2 cellular contexts compared by ENCODE assay signal in genomic region chr9:136225748-136226679, GRCh38.
TF ChIP-seq lines count a peak whose summit lies in the region.

No MANE protein-coding gene starts in this region.

TF ChIP-seq in GM12891, 5 proteins besides CTCF, POLR2A, EP300 and RAD21:
- TF ChIP-seq POU2F2 (IDR thresholded peaks at IDR 0.05; ENCODE audit: low read depth, low read length) = 0 out of 2 replicates have a peak, but pooled peaks have one; percentile 38
- no peak for TF ChIP-seq PAX5 (IDR thresholded peaks at IDR 0.05; ENCODE audit: insufficient read depth, low read length, severe bottlenecking)
- TF ChIP-seq POLR2AphosphoS5 (IDR thresholded peaks at IDR 0.05; ENCODE audit: low read depth, low read length) = no peak

TF ChIP-seq in endothelial cell of umbilical vein, 7 proteins besides CTCF, POLR2A, EP300 and RAD21:
- TF ChIP-seq MYC (IDR thresholded peaks at IDR 0.05; ENCODE audit: low read depth, low read length) (no peak), JUN (IDR thresholded peaks at IDR 0.05; ENCODE audit: borderline replicate concordance, insufficient read depth, insufficient read length, low read depth) (no peak), POLR2AphosphoS5 (IDR thresholded peaks at IDR 0.05; ENCODE audit: insufficient read depth, low read depth, low read length) (no peak), GATA2 (IDR thresholded peaks at IDR 0.05; ENCODE audit: insufficient read depth, insufficient read length, low read depth, low read length) (no peak), FOS (IDR thresholded peaks at IDR 0.05; ENCODE audit: borderline replicate concordance, insufficient read depth, low read length) (no peak), EZH2 (IDR thresholded peaks at IDR 0.05; ENCODE audit: borderline replicate concordance, low read depth, low read length, severe bottlenecking) (no peak)
- TF ChIP-seq, protein P1, sequence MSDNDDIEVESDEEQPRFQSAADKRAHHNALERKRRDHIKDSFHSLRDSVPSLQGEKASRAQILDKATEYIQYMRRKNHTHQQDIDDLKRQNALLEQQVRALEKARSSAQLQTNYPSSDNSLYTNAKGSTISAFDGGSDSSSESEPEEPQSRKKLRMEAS (IDR thresholded peaks at IDR 0.05; ENCODE audit: insufficient read depth, insufficient read length) = no peak
